In the genomic region with DNA sequence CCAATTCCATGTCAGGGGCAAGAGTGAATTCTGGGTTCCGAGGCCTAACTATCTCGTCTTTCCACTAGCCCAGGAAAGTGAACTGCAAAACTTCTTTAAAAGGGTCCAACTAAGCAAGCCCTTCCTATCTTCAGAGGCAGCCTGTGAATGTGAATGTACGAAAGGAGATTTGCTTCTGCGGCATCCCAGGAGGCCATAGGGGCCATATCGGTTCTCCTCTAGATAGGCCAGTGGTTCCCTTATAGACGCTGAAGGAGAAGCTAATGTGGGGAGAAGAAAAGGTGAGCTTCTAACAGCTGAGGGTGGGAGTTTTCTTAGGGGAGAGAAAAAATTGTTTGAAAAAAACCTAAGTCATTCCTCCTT, we compare ENCODE assay signal across 25 cellular contexts.
"Had no signal": no experiment of that assay in that cellular context is flagged by ENCODE, and none has a peak within 500 bp of the region (broad histone marks: within the 10 kb centered on the region; RNA-seq: fewer than 3 reads in every experiment).

No MANE protein-coding gene starts in this region.

- H3K9me3 Mint-ChIP-seq: activated naive CD4-positive, alpha-beta T cell treated with anti-CD3 and anti-CD28 coated beads, Interleukin-2, amount 10 ng/mL, durations not matched to agents 7 days and 5 days; activated T-helper 2 cell treated with anti-CD3 and anti-CD28 coated beads, Interferon-gamma antibody, Interleukin-2, Interleukin-4, amounts not matched to agents 10 μg/mL and 5 μg/mL and 100 μg/mL, durations not matched to agents 14 hours and 24 hours and 36 hours had no signal

- H3K4me1 Mint-ChIP-seq: activated CD4-positive, alpha-beta memory T cell treated with anti-CD3 and anti-CD28 coated beads, Interleukin-2, amount 10 ng/mL, durations not matched to agents 7 days and 5 days; activated CD4-positive, alpha-beta T cell treated with anti-CD3 and anti-CD28 coated beads for 36 hours; activated naive CD4-positive, alpha-beta T cell treated with anti-CD3 and anti-CD28 coated beads, Interleukin-2, amount 10 ng/mL, durations not matched to agents 7 days and 5 days; activated naive CD8-positive, alpha-beta T cell treated with anti-CD3 and anti-CD28 coated beads for 36 hours had no signal

- H2AFZ ChIP-seq: PC-9 had no signal

- ATAC-seq: activated CD4-positive, alpha-beta T cell treated with anti-CD3 and anti-CD28 coated beads for 36 hours; activated T-cell treated with anti-CD3 and anti-CD28 coated beads, Interleukin-2, amount 50 U/mL, for 72 hours; T-cell had no signal

- H3K27ac Mint-ChIP-seq: activated CD4-positive, alpha-beta memory T cell treated with anti-CD3 and anti-CD28 coated beads, Interleukin-2, amount 10 ng/mL, durations not matched to agents 7 days and 5 days; activated CD4-positive, alpha-beta T cell treated with anti-CD3 and anti-CD28 coated beads for 36 hours; activated naive CD4-positive, alpha-beta T cell treated with anti-CD3 and anti-CD28 coated beads, Interleukin-2, amount 10 ng/mL, durations not matched to agents 7 days and 5 days; activated naive CD8-positive, alpha-beta T cell treated with anti-CD3 and anti-CD28 coated beads for 36 hours; activated T-cell treated with anti-CD3 and anti-CD28 coated beads, Interleukin-2, amount 50 U/mL, for 72 hours; activated T-helper 2 cell treated with anti-CD3 and anti-CD28 coated beads, Interferon-gamma antibody, Interleukin-2, Interleukin-4, amounts not matched to agents 10 μg/mL and 5 μg/mL and 100 μg/mL, durations not matched to agents 14 hours and 24 hours and 36 hours; T-cell had no signal

- H3K9me3 ChIP-seq: adrenal gland had no signal

- H3K4me1 ChIP-seq: adrenal gland had no signal

- H3K4me2 ChIP-seq: PC-9 had no signal

- H3K27ac ChIP-seq: adrenal gland, PC-9, VCaP had no signal

- DNase-seq: activated CD4-positive, alpha-beta memory T cell treated with anti-CD3 and anti-CD28 coated beads, Interleukin-2, amount 10 ng/mL, durations not matched to agents 7 days and 5 days; activated CD4-positive, alpha-beta T cell treated with anti-CD3 and anti-CD28 coated beads, Interleukin-2, amount 50 U/mL, for 1 hour; activated CD8-positive, alpha-beta memory T cell treated with anti-CD3 and anti-CD28 coated beads, Interleukin-2, amount 50 U/mL, for 4 hours; activated gamma-delta T cell treated with Interleukin-2 at 50 U/mL for 16 hours; activated naive CD4-positive, alpha-beta T cell treated with anti-CD3 and anti-CD28 coated beads, Interleukin-2, amount 10 ng/mL, durations not matched to agents 7 days and 5 days; activated naive CD8-positive, alpha-beta T cell treated with anti-CD3 and anti-CD28 coated beads for 36 hours; activated T-cell treated with anti-CD3 and anti-CD28 coated beads, Interleukin-2, amount 50 U/mL, for 72 hours; anterior cingulate cortex; Kasumi-1; NCI-H1048; NCI-H146; NCI-H187 treated with DMSO at 0.1 percent for 48 hours; NCI-H2171 treated with DMSO at 0.1 percent for 48 hours; NCI-H345; NCI-H510A treated with DMSO at 0.1 percent for 48 hours; NCI-H69; NK-92 treated with Interleukin-12 subunit alpha and Interleukin-12 subunit beta, amount 100 ng/mL, for 24 hours; PC-9; SIG-M5; T-helper 2 cell had no signal

- H3K36me3 Mint-ChIP-seq: activated naive CD4-positive, alpha-beta T cell treated with anti-CD3 and anti-CD28 coated beads, Interleukin-2, amount 10 ng/mL, durations not matched to agents 7 days and 5 days; activated naive CD8-positive, alpha-beta T cell treated with anti-CD3 and anti-CD28 coated beads for 36 hours; T-cell had no signal

- H3K27me3 Mint-ChIP-seq: activated CD4-positive, alpha-beta memory T cell treated with anti-CD3 and anti-CD28 coated beads, Interleukin-2, amount 10 ng/mL, durations not matched to agents 7 days and 5 days had no signal

- H3K4me3 ChIP-seq: adrenal gland, PC-9 had no signal

- H3K36me3 ChIP-seq: adrenal gland had no signal

- H3K4me3 Mint-ChIP-seq: activated CD4-positive, alpha-beta memory T cell treated with anti-CD3 and anti-CD28 coated beads, Interleukin-2, amount 10 ng/mL, durations not matched to agents 7 days and 5 days; activated CD4-positive, alpha-beta T cell treated with anti-CD3 and anti-CD28 coated beads for 36 hours; activated naive CD4-positive, alpha-beta T cell treated with anti-CD3 and anti-CD28 coated beads, Interleukin-2, amount 10 ng/mL, durations not matched to agents 7 days and 5 days; activated naive CD8-positive, alpha-beta T cell treated with anti-CD3 and anti-CD28 coated beads for 36 hours; activated T-cell treated with anti-CD3 and anti-CD28 coated beads, Interleukin-2, amount 50 U/mL, for 72 hours; T-cell had no signal
